In the genomic region with DNA sequence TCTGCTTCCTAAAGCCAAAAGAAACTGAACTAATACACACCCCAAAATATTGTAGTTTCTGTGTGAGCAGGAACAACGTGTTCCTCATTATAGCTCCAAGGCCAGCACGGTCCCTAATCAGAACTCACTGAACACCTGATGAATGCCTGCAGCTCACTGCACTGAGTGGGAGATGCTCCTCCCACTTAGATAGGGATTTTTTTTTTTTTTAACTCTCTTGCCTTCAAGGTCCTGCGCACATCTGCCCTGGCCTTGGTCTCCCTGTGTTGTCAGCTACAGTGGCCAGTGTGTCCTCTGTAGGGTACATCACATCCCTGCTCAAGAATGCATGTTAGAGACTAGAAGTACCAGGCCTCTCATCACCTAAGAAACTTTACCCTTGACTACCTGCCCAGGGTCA, we compare ENCODE assay signal across 19 cellular contexts. TPM values are rescaled to one million over a fixed set of nuclear protein-coding genes. Genes with fewer than 3 reads are reported as not detected.
DNase-seq lines count a peak whose midpoint lies in the region; ATAC-seq, FAIRE-seq and TF ChIP-seq lines count a peak whose summit lies in the region.
"Had no signal": no experiment of that assay in that cellular context is flagged by ENCODE, and none has a peak within 500 bp of the region (broad histone marks: within the 10 kb centered on the region; RNA-seq: fewer than 3 reads in every experiment).

No MANE protein-coding gene starts in this region.

- intact Hi-C loops in GM12878 (cut with micrococcal nuclease; ENCODE audit: unreplicated experiment) = no loop called here

- no peak overlapping the region for H3K4me3 ChIP-seq in A549
- no peak overlapping the region for H3K4me3 ChIP-seq in GM12878
- H3K4me3 ChIP-seq: sigmoid colon had no signal

- FAIRE-seq in A549 (lab: Jason Lieb, UNC) = no peak
- FAIRE-seq in GM12878 (lab: Jason Lieb, UNC) = no peak
- no peak for FAIRE-seq in HTR-8/SVneo (lab: Jason Lieb, UNC)
- FAIRE-seq: astrocyte, colon, endothelial cell of umbilical vein had no signal

- H3K9ac ChIP-seq in GM12878 (ENCODE audit: control insufficient read depth, insufficient read depth, low read length) = no peak overlapping the region

- peak overlapping the region; percentile 34; the same call in 1 of the 2 replicates for H2AFZ ChIP-seq in GM12878 (ENCODE audit: control insufficient read depth, low read depth, low read length)

- in situ Hi-C loops in GM12878 (cut with MboI) = no loop called here

- RAD21 ChIA-PET in GM12878 (lab: Charles Lee; ENCODE audit: unreplicated experiment) = no interaction called here

- TF ChIP-seq POLR2A in A549 (IDR thresholded peaks at IDR 0.05; ENCODE audit: low read length) (no peak), GM12878 (IDR thresholded peaks at IDR 0.05; ENCODE audit: low read depth, low read length) (no peak)

- no peaks in the 10 kb centered on the region for H3K9me3 ChIP-seq in A549
- no peaks in the 10 kb centered on the region for H3K9me3 ChIP-seq in GM12878 (replicated peaks; ENCODE audit: control insufficient read depth, insufficient read depth, low read length)
- H3K9me3 ChIP-seq: sigmoid colon had no signal

- no peak for DNase-seq in A549 (ENCODE audit: low read depth in 1 of 2, low spot score in 1 of 2)
- DNase-seq in GM12878 (ENCODE audit: low read depth, low spot score) = no peak
- DNase-seq in central memory CD4-positive, alpha-beta T cell = no peak
- DNase-seq in HTR-8/SVneo (ENCODE audit: insufficient read length, low spot score) = no peak
- DNase-seq in retina = no peak
- DNase-seq in NCI-H1105 (lab: John Stamatoyannopoulos, UW) = no peak
- DNase-seq: activated CD4-positive, alpha-beta T cell treated with anti-CD3 and anti-CD28 coated beads for 36 hours; activated naive CD4-positive, alpha-beta T cell treated with Interleukin-2 at 50 U/mL for 16 hours; EL; HCEC 1CT; KG1; left cardiac atrium; NCI-H1417; sigmoid colon had no signal

- no peaks in the 10 kb centered on the region for H4K20me1 ChIP-seq in GM12878 (ENCODE audit: control insufficient read depth, insufficient read depth)

- CTCF ChIA-PET in A549 (lab: Yijun Ruan, JAX) (interaction anchor here (1.3 to 2.0 kb wide), 4 partner anchors 9 to 45 kb away, joined by 4 to 5 read pairs (median 5); no protein-coding TSS in a partner anchor), GM12878 (lab: Yijun Ruan, JAX) (no interaction called here)

- no peak for ATAC-seq in A549
- ATAC-seq in GM18907 (IDR thresholded peaks at IDR 0.05; ENCODE audit: unreplicated experiment) = peak; percentile 10
- peak; percentile 18 for ATAC-seq in HG02852 (IDR thresholded peaks at IDR 0.05; ENCODE audit: unreplicated experiment)
- ATAC-seq in GM12878 = peak; percentile 28
- ATAC-seq: activated CD4-positive, alpha-beta T cell treated with anti-CD3 and anti-CD28 coated beads for 36 hours had no signal

- H3K79me2 ChIP-seq in GM12878 (ENCODE audit: control insufficient read depth, insufficient read depth, low read length) = no peaks in the 10 kb centered on the region

- no peaks in the 10 kb centered on the region for H3K36me3 ChIP-seq in GM12878 (ENCODE audit: control insufficient read depth in 2 of 2, insufficient read depth in 2 of 2, low read length in 1 of 2)
- H3K36me3 ChIP-seq: sigmoid colon had no signal

- H3K4me1 ChIP-seq in A549 (peaks cover 27% of the 10 kb centered on the region), GM12878 (ENCODE audit: control insufficient read depth, insufficient read depth, low read length) (peaks cover 11% of the 10 kb centered on the region)

- H3K4me2 ChIP-seq in A549 = no peak overlapping the region
- H3K4me2 ChIP-seq in GM12878 (ENCODE audit: control insufficient read depth, insufficient read depth) = 0 out of 2 replicates have a peak overlapping the region, but pooled peaks have one; percentile 7

- H3K27me3 ChIP-seq in GM12878 (replicated peaks in 1 of 2; ENCODE audit: control insufficient read depth in 2 of 2, insufficient read depth in 2 of 2, low read length in 1 of 2) = no peaks in the 10 kb centered on the region; a peak in 1 of 4 replicates
- H3K27me3 ChIP-seq: sigmoid colon had no signal

- no peak for TF ChIP-seq CTCF in A549 (IDR thresholded peaks at IDR 0.05)
- TF ChIP-seq CTCF in GM12878 (IDR thresholded peaks at IDR 0.05 in 2 of 3, conservative IDR thresholded peaks at IDR 0.05 in 1 of 3; ENCODE audit: control insufficient read depth in 2 of 3, extremely low read depth in 1 of 3, insufficient read depth in 1 of 3, low read depth in 3 of 3, low read length in 3 of 3) = no peak

- WGBS in A549 (ENCODE audit: missing lambda C conversion rate) = 46% methylated on average over 3 of the region's 3 CpGs
- WGBS in GM12878 (ENCODE audit: insufficient coverage, insufficient replicate concordance, low lambda C conversion rate, missing lambda C conversion rate) = 40% methylated on average over 3 of the region's 3 CpGs

- no TSS peak for BruUV-seq in GM12878 (replicated peaks; lab: Mats Ljungman, UMichigan)

- H3K27ac ChIP-seq in A549 (peak overlapping the region; percentile 8 to 48; a peak in 2 of 6 replicates), GM12878 (ENCODE audit: control insufficient read depth, insufficient read depth) (no peak overlapping the region)
- H3K27ac ChIP-seq: sigmoid colon had no signal

- TF ChIP-seq RAD21 in A549 (conservative IDR thresholded peaks at IDR 0.05 in 1 of 2, IDR thresholded peaks at IDR 0.05 in 1 of 2) = no peak
- no peak for TF ChIP-seq RAD21 in GM12878 (IDR thresholded peaks at IDR 0.05; ENCODE audit: insufficient read depth, low read depth, low read length)

- SMC1A ChIA-PET in GM12878 (lab: Charles Lee; ENCODE audit: uncharacterized antibody, unreplicated experiment) = no interaction called here

- no peak for TF ChIP-seq EP300 in A549 (IDR thresholded peaks at IDR 0.05)
- no peak for TF ChIP-seq EP300 in GM12878 (IDR thresholded peaks at IDR 0.05; ENCODE audit: borderline replicate concordance in 1 of 2, control insufficient read depth in 1 of 2, low read depth in 2 of 2, low read length in 2 of 2)

- POLR2A ChIA-PET in A549 (lab: Yijun Ruan, JAX) = no interaction called here
- POLR2A ChIA-PET in GM12878 (lab: Charles Lee) = interaction anchor here (0.9 kb wide), 1 partner anchor 14 kb away, joined by 3 read pairs; no protein-coding TSS in a partner anchor

TF ChIP-seq in A549, 52 proteins besides CTCF, POLR2A, EP300 and RAD21:
- no peak for TF ChIP-seq TFCP2L1 (CRISPR knock-in tag; IDR thresholded peaks at IDR 0.05)

TF ChIP-seq in GM12878, 131 proteins besides CTCF, POLR2A, EP300 and RAD21 (continues in another document):
- TF ChIP-seq NR2C2 (IDR thresholded peaks at IDR 0.05; ENCODE audit: borderline replicate concordance, control insufficient read depth, insufficient read length, low read depth) (no peak), RAD51 (IDR thresholded peaks at IDR 0.05) (no peak)
- TF ChIP-seq, protein P1, sequence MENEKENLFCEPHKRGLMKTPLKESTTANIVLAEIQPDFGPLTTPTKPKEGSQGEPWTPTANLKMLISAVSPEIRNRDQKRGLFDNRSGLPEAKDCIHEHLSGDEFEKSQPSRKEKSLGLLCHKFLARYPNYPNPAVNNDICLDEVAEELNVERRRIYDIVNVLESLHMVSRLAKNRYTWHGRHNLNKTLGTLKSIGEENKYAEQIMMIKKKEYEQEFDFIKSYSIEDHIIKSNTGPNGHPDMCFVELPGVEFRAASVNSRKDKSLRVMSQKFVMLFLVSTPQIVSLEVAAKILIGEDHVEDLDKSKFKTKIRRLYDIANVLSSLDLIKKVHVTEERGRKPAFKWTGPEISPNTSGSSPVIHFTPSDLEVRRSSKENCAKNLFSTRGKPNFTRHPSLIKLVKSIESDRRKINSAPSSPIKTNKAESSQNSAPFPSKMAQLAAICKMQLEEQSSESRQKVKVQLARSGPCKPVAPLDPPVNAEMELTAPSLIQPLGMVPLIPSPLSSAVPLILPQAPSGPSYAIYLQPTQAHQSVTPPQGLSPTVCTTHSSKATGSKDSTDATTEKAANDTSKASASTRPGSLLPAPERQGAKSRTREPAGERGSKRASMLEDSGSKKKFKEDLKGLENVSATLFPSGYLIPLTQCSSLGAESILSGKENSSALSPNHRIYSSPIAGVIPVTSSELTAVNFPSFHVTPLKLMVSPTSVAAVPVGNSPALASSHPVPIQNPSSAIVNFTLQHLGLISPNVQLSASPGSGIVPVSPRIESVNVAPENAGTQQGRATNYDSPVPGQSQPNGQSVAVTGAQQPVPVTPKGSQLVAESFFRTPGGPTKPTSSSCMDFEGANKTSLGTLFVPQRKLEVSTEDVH (IDR thresholded peaks at IDR 0.05; ENCODE audit: low read depth, partially characterized antibody) = no peak

RNA-seq across cellular contexts. Expression of a gene that starts 44.3 kb away (rescaled TPM):
- polyA plus RNA-seq in A549 (2011; rRNA removed) (127 and 169 TPM in 2 replicates), A549 (2017; fragmentation: RNase III; extraction: RNeasy Plus Mini Kit Qiagen cat#74134 plus additional on column Dnase treatment) (88.9 to 101 TPM (median 100 TPM) in 3 replicates), GM12878 (2011; rRNA removed) (224 and 327 TPM in 2 replicates), GM12878 (2014; fragmentation: Illumina TruSeq; extraction: Trizol) (200 and 227 TPM in 2 replicates), GM12878 (2014; fragmentation: Nextera tagmentation; extraction: Ambion mirVana) (10 to 100 TPM; 79.8 to 88.3 TPM), GM12878 (2014; rRNA removed) (104 and 112 TPM in 2 replicates), GM12878 (2016; fragmentation: Nextera tagmentation; extraction: Ambion mirVana) (100 to 1,000 TPM; 154 to 158 TPM)
- polyA plus RNA-seq in A549 (2012; cell fraction: cytosol; rRNA removed) = 38.1 and 45.3 TPM in 2 replicates
- polyA plus RNA-seq in A549 (2012; cell fraction: nucleus; rRNA removed) = 40.6 and 44.4 TPM in 2 replicates
- 46.6 and 57.9 TPM in 2 replicates for polyA minus RNA-seq in A549 (2011; rRNA and poly(A)+ RNA removed)
- total RNA-seq in GM12878 (2013; cell fraction: nucleolus; rRNA removed) = 460 and 483 TPM in 2 replicates
- total RNA-seq in GM12878 (2014; rRNA removed) (209 and 233 TPM in 2 replicates), GM12878 (2014; rRNA removed; fragmentation: Illumina TruSeq; extraction: Trizol) (246 and 252 TPM in 2 replicates), GM12878 (2021) (237 and 245 TPM in 2 replicates)
- 46.2 TPM for polyA plus RNA-seq in GM12878 (2011; ENCODE audit: low read depth)
- polyA plus RNA-seq in GM12878 (2011; cell fraction: cytosol; rRNA removed) = 73.4 and 76.0 TPM in 2 replicates
- 95.8 and 126 TPM in 2 replicates for polyA plus RNA-seq in GM12878 (2011; cell fraction: nucleus; rRNA removed)
- polyA plus RNA-seq in GM12878 (2012) = 81.6 and 82.1 TPM in 2 replicates
- polyA minus RNA-seq in GM12878 (2011; rRNA and poly(A)+ RNA removed) = 120 and 166 TPM in 2 replicates
- polyA minus RNA-seq in GM12878 (2011; cell fraction: cytosol; rRNA and poly(A)+ RNA removed) = 114 and 121 TPM in 2 replicates
- polyA minus RNA-seq in GM12878 (2011; cell fraction: nucleus; rRNA and poly(A)+ RNA removed) = 105 and 176 TPM in 2 replicates

Comparison
In these comparisons a context has a peak if more than half of its experiments do, and no peak if none do; other contexts are left out.
1. ATAC-seq: peak in GM18907 (single experiment), HG02852 (single experiment) and GM12878 (single experiment); none in A549 (0 of 2).